ENCODE assay signal across 8 cellular contexts in genomic region chr12:7107181-7108041, GRCh38. TPM values are rescaled to one million over a fixed set of nuclear protein-coding genes. Genes with fewer than 3 reads are reported as not detected.
A peak's percentile ranks its signal among the peaks of the same experiment; 100 is the strongest.
DNase-seq lines count a peak whose midpoint lies in the region; ATAC-seq and TF ChIP-seq lines count a peak whose summit lies in the region.

No MANE protein-coding gene starts in this region.

- no peak overlapping the region for H3K27ac ChIP-seq in iPS DF 6.9 (ENCODE audit: low read length)
- H3K27ac ChIP-seq in spleen = peak overlapping the region; percentile 89 to 98 (median 96)

- H3K9me3 ChIP-seq in iPS DF 6.9 (ENCODE audit: control insufficient read depth, insufficient read depth, low read length) = no peaks in the 10 kb centered on the region
- H3K9me3 ChIP-seq in spleen = peaks cover 0 to 15% (median 11%) of the 10 kb centered on the region in 8 donors

- H3K27ac Mint-ChIP-seq in activated T-helper 17 cell treated with anti-CD3 and anti-CD28 coated beads, Interleukin-2, amount 50 U/mL, for 72 hours = peak overlapping the region; percentile 95

- peak in 1 of 11 experiments; percentile 3 for TF ChIP-seq CTCF in spleen (IDR thresholded peaks at IDR 0.05 in 8 of 11, conservative IDR thresholded peaks at IDR 0.05 in 3 of 11)

- H3K9me3 Mint-ChIP-seq in activated T-helper 17 cell treated with anti-CD3 and anti-CD28 coated beads, Interleukin-2, amount 50 U/mL, for 72 hours = peaks cover 10% of the 10 kb centered on the region

- H3K27me3 ChIP-seq in iPS DF 6.9 (ENCODE audit: control insufficient read depth, insufficient read depth, low read length) (no peaks in the 10 kb centered on the region), spleen (replicated peaks in 1 of 7) (no peaks in the 10 kb centered on the region)

- no CpG with 5 or more reads among the region's 9 CpGs for WGBS in iPS DF 6.9 (ENCODE audit: insufficient coverage, insufficient read length)
- WGBS in spleen, 5 donors = 65 to 83% (median 67%) methylated on average over 9 of the region's 9 CpGs

- peak overlapping the region; percentile 97 for H3K4me3 Mint-ChIP-seq in activated T-helper 17 cell treated with anti-CD3 and anti-CD28 coated beads, Interleukin-2, amount 50 U/mL, for 72 hours

- intact Hi-C loops in spleen (cut with DNase I; ENCODE audit: low total_unique reads) = no loop called here

- H3K4me1 ChIP-seq in iPS DF 6.9 (ENCODE audit: control insufficient read depth, insufficient read depth, low read length) = peaks cover 3% of the 10 kb centered on the region; the same call in 1 of the 2 replicates
- peaks cover 10 to 94% (median 47%) of the 10 kb centered on the region in 6 donors for H3K4me1 ChIP-seq in spleen

- peaks cover 59% of the 10 kb centered on the region for H3K36me3 Mint-ChIP-seq in activated T-helper 17 cell treated with anti-CD3 and anti-CD28 coated beads, Interleukin-2, amount 50 U/mL, for 72 hours (ENCODE audit: low read depth)

- H3K4me1 Mint-ChIP-seq in activated T-helper 17 cell treated with anti-CD3 and anti-CD28 coated beads, Interleukin-2, amount 50 U/mL, for 72 hours = peaks cover 22% of the 10 kb centered on the region

- H3K4me3 ChIP-seq in iPS DF 6.9 (ENCODE audit: low read length) (peak overlapping the region; percentile 70; the same call in 1 of the 2 replicates), spleen (peak overlapping the region; percentile 58 to 86 (median 68))

- H3K36me3 ChIP-seq in iPS DF 6.9 (ENCODE audit: control insufficient read depth, insufficient read depth, low read length) (no peaks in the 10 kb centered on the region), spleen (peaks cover 0 to 32% (median 14%) of the 10 kb centered on the region in 6 donors)

- ATAC-seq in activated T-helper 17 cell treated with anti-CD3 and anti-CD28 coated beads, Interleukin-2, amount 50 U/mL, for 72 hours (replicated peaks) = no peak
- no peak for ATAC-seq in HG02938 (IDR thresholded peaks at IDR 0.05; ENCODE audit: unreplicated experiment)
- no peak for ATAC-seq in HG03439 (IDR thresholded peaks at IDR 0.05; ENCODE audit: unreplicated experiment)

- no peak for TF ChIP-seq POLR2A in spleen (IDR thresholded peaks at IDR 0.05)

- peak; percentile 7 for DNase-seq in activated T-cell treated with anti-CD3 and anti-CD28 coated beads, Interleukin-2, amount 50 U/mL, for 1 hour
- no peak for DNase-seq in activated T-cell treated with anti-CD3 and anti-CD28 coated beads for 4 hours
- no peak for DNase-seq in iPS DF 6.9 (ENCODE audit: low read depth, low spot score)
- DNase-seq in spleen = no peak
- no peak for DNase-seq in NCI-H2029 (lab: John Stamatoyannopoulos, UW)

- H3K27me3 Mint-ChIP-seq in activated T-helper 17 cell treated with anti-CD3 and anti-CD28 coated beads, Interleukin-2, amount 50 U/mL, for 72 hours = no peaks in the 10 kb centered on the region

RNA-seq across cellular contexts. Expression of gene C1RL, which starts 1.6 kb away (rescaled TPM):
- 10 to 100 TPM; 14.0 to 30.6 TPM for total RNA-seq in activated T-helper 17 cell treated with anti-CD3 and anti-CD28 coated beads, Interleukin-2, amount 50 U/mL, for 72 hours
- 100 to 1,000 TPM in 3 of 7 donors, 10 to 100 TPM in 4; 67.0 to 126 (median 93.1) TPM for total RNA-seq in spleen
- polyA plus RNA-seq in spleen = 10 to 100 TPM; 19.1 to 26.1 (median 20.3) TPM

RNA-seq across cellular contexts. Expression of gene C1R, which starts 15.2 kb away (rescaled TPM):
- total RNA-seq in activated T-helper 17 cell treated with anti-CD3 and anti-CD28 coated beads, Interleukin-2, amount 50 U/mL, for 72 hours = 1 to 10 TPM; 3.2 to 3.3 TPM
- total RNA-seq in spleen = 100 to 1,000 TPM; 188 to 421 (median 289) TPM
- polyA plus RNA-seq in spleen = 100 to 1,000 TPM in 2 of 3 donors, 10 to 100 TPM in 1; 91.8 to 183 (median 154) TPM

RNA-seq across cellular contexts. Expression of gene RBP5, which starts 21.3 kb away (rescaled TPM):
- not detected for total RNA-seq in activated T-helper 17 cell treated with anti-CD3 and anti-CD28 coated beads, Interleukin-2, amount 50 U/mL, for 72 hours
- 100 to 1,000 TPM in 5 of 7 donors, 10 to 100 TPM in 2; 55.5 to 158 (median 106) TPM for total RNA-seq in spleen
- polyA plus RNA-seq in spleen = 100 to 1,000 TPM in 1 of 3 donors, 10 to 100 TPM in 2; 93.2 to 170 (median 97.7) TPM

RNA-seq across cellular contexts. Expression of gene CLSTN3, which starts 22.8 kb away (rescaled TPM):
- 10 to 100 TPM; 51.8 to 61.9 TPM for total RNA-seq in activated T-helper 17 cell treated with anti-CD3 and anti-CD28 coated beads, Interleukin-2, amount 50 U/mL, for 72 hours
- 100 to 1,000 TPM in 2 of 7 donors, 10 to 100 TPM in 5; 40.1 to 131 (median 87.9) TPM for total RNA-seq in spleen
- 10 to 100 TPM; 15.0 to 21.5 (median 18.7) TPM for polyA plus RNA-seq in spleen

RNA-seq across cellular contexts. Expression of gene C1S, which starts 46.9 kb away (rescaled TPM):
- total RNA-seq in activated T-helper 17 cell treated with anti-CD3 and anti-CD28 coated beads, Interleukin-2, amount 50 U/mL, for 72 hours = 10 to 100 TPM in 1 of 2 donors, 1 to 10 TPM in 1; 6.9 to 13.1 TPM
- total RNA-seq in spleen = 100 to 1,000 TPM; 235 to 451 (median 312) TPM
- polyA plus RNA-seq in spleen = 100 to 1,000 TPM; 102 to 179 (median 128) TPM

Comparison
In these comparisons a context has a peak if more than half of its experiments do, and no peak if none do; other contexts are left out.
1. RNA of gene C1R, which starts 15.2 kb away (total RNA-seq): 188 to 421 TPM in spleen; 3.2 to 3.3 TPM in activated T-helper 17 cell treated with anti-CD3 and anti-CD28 coated beads, Interleukin-2, amount 50 U/mL, for 72 hours; every median in the first group is over 10 times any median in the second.
2. RNA of gene RBP5, which starts 21.3 kb away (total RNA-seq): 55.5 to 158 TPM in spleen; not detected in activated T-helper 17 cell treated with anti-CD3 and anti-CD28 coated beads, Interleukin-2, amount 50 U/mL, for 72 hours; every median in the first group is over 10 times any median in the second.